Comparison of ENCODE assay signal across 8 cellular contexts in the genomic region with DNA sequence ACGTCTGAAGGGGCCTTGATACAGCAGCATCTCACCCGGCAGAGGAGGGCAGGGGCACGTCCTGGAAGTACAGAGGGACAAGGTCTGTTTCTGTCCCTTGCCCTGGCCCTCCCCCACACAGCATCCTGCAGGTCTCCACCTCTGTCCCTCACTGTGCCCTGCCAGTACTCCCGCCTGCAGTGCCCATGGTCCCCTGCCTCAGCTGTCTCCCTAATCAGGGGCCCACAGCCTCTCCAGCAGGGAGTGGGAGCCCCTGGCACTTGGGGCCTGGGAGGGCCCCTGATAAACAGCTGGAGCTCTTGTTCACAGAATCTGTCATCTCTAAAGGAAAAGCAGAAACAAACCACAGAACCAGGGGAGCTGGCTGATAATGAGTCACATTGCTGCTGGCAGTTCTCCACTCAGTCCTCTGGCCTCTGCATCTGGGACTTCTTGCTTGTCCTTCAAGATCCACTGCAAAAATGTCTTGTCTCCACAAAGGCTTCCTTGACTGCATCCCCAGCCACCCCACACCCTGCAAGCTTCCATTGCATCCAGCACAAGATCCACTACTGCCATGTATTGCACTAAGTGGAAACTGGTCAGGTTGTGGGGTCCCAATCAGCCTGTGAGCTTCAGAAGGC. TPM values are rescaled to one million over a fixed set of nuclear protein-coding genes. Genes with fewer than 3 reads are reported as not detected.
A peak's percentile ranks its signal among the peaks of the same experiment; 100 is the strongest.
DNase-seq lines count a peak whose midpoint lies in the region; ATAC-seq and TF ChIP-seq lines count a peak whose summit lies in the region.

No MANE protein-coding gene starts in this region.

- DNase-seq in AG20443 (ENCODE audit: low spot score): peak; percentile 89
- DNase-seq in H4 (ENCODE audit: low spot score): peak; percentile 68
- DNase-seq in activated B cell treated with CpG ODN at 0.5 μM for 24 hours: no peak
- peak; percentile 88 for DNase-seq in hepatic stellate cell (ENCODE audit: low spot score)
- no peak for DNase-seq in DMS153 treated with DMSO at 0.1 percent for 48 hours (lab: John Stamatoyannopoulos, UW; ENCODE audit: unreplicated experiment)
- DNase-seq in NCI-H2107 (lab: John Stamatoyannopoulos, UW): no peak
- DNase-seq in cortex of kidney (lab: John Stamatoyannopoulos, UW): no peak

- CTCF ChIA-PET in activated B cell treated with CpG ODN at 0.5 μM for 24 hours (lab: Charles Lee): interaction anchor here (1.5 to 1.6 kb wide), 2 partner anchors 9 to 16 kb away, joined by 3 to 6 read pairs; no protein-coding TSS in a partner anchor

- intact Hi-C loops in activated B cell treated with CpG ODN at 0.5 μM for 24 hours (cut with micrococcal nuclease): no loop called here

- no peaks in the 10 kb centered on the region for H3K9me3 Mint-ChIP-seq in activated B cell treated with CpG ODN at 0.5 μM for 24 hours

- H3K27me3 Mint-ChIP-seq in activated B cell treated with CpG ODN at 0.5 μM for 24 hours: no peaks in the 10 kb centered on the region

- peak overlapping the region; percentile 70 for H3K27ac Mint-ChIP-seq in activated B cell treated with CpG ODN at 0.5 μM for 24 hours

- ATAC-seq in activated B cell treated with CpG ODN at 0.5 μM for 24 hours (ENCODE audit: low read depth): peak; percentile 30
- ATAC-seq in HG03135 (IDR thresholded peaks at IDR 0.05; ENCODE audit: unreplicated experiment): no peak

- POLR2A ChIA-PET in activated B cell treated with CpG ODN at 0.5 μM for 24 hours (lab: Charles Lee): interaction anchor here (0.8 to 1.1 kb wide), 4 partner anchors 9 to 76 kb away, joined by 3 to 6 read pairs (median 4); no protein-coding TSS in a partner anchor

- peaks cover 15% of the 10 kb centered on the region for H3K36me3 Mint-ChIP-seq in activated B cell treated with CpG ODN at 0.5 μM for 24 hours (ENCODE audit: low read depth)

- TF ChIP-seq CTCF in activated B cell treated with CpG ODN at 0.5 μM for 24 hours (IDR thresholded peaks at IDR 0.05): no peak

- H3K4me3 Mint-ChIP-seq in activated B cell treated with CpG ODN at 0.5 μM for 24 hours: no peak overlapping the region

- H3K4me1 Mint-ChIP-seq in activated B cell treated with CpG ODN at 0.5 μM for 24 hours: peaks cover 48% of the 10 kb centered on the region

RNA-seq across cellular contexts. Expression of a gene that starts 33.2 kb away (rescaled TPM):
- 27.8 and 30.4 TPM in 2 replicates for total RNA-seq in H4 (2014; rRNA removed; shearing (Covaris generic))
- 47.2 and 55.7 TPM in 2 replicates for total RNA-seq in activated B cell treated with CpG ODN at 0.5 μM for 24 hours

Comparison
In these comparisons a context has a peak if more than half of its experiments do, and no peak if none do; other contexts are left out.
1. DNase-seq: peak in AG20443 (single experiment), H4 (single experiment) and hepatic stellate cell (single experiment); none in activated B cell treated with CpG ODN at 0.5 μM for 24 hours (single experiment), DMS153 treated with DMSO at 0.1 percent for 48 hours (single experiment), NCI-H2107 (single experiment) and cortex of kidney (single experiment).